26 cellular contexts compared by ENCODE assay signal in genomic region chr3:196326936-196327335, GRCh38. TPM values are rescaled to one million over a fixed set of nuclear protein-coding genes. Genes with fewer than 3 reads are reported as not detected.
"Had no signal": no experiment of that assay in that cellular context is flagged by ENCODE, and none has a peak within 500 bp of the region (broad histone marks: within the 10 kb centered on the region; RNA-seq: fewer than 3 reads in every experiment).

No MANE protein-coding gene starts in this region.

- H3K36me3 ChIP-seq: breast epithelium had no signal

- H3K4me1 Mint-ChIP-seq: activated T-helper 17 cell treated with anti-CD3 and anti-CD28 coated beads, Interleukin-2, amount 50 U/mL, for 72 hours; T-cell had no signal

- DNase-seq: activated CD4-positive, alpha-beta memory T cell treated with anti-CD3 and anti-CD28 coated beads for 36 hours; activated CD4-positive, alpha-beta T cell treated with anti-CD3 and anti-CD28 coated beads, Interleukin-2, amount 10 ng/mL, durations not matched to agents 7 days and 5 days; activated CD4-positive, CD25-positive, alpha-beta regulatory T cell; activated CD8-positive, alpha-beta memory T cell treated with anti-CD3 and anti-CD28 coated beads for 24 hours; activated gamma-delta T cell treated with Interleukin-2 at 50 U/mL for 16 hours; activated naive CD4-positive, alpha-beta T cell treated with anti-CD3 and anti-CD28 coated beads, Interleukin-2, amount 50 U/mL, for 16 hours; activated T-cell treated with anti-CD3 and anti-CD28 coated beads, Interleukin-2, amount 50 U/mL, for 4 hours; aorta; caudate nucleus; NCI-H1092; NCI-H1417; NCI-H1930; NCI-H2171 treated with DMSO at 0.1 percent for 48 hours; NCI-H226; NCI-H510A; NCI-H526 treated with DMSO at 0.1 percent for 48 hours; RPMI8226; T-cell; T-helper 2 cell; T1000 had no signal

- H3K4me1 ChIP-seq: breast epithelium had no signal

- H3K4me3 ChIP-seq: breast epithelium, SK-N-MC had no signal

- H3K9me3 ChIP-seq: breast epithelium had no signal

- H3K27ac Mint-ChIP-seq: activated CD4-positive, alpha-beta memory T cell treated with anti-CD3 and anti-CD28 coated beads for 36 hours; activated CD4-positive, alpha-beta T cell treated with anti-CD3 and anti-CD28 coated beads, Interleukin-2, amount 10 ng/mL, durations not matched to agents 7 days and 5 days; activated T-helper 17 cell treated with anti-CD3 and anti-CD28 coated beads, Interleukin-2, amount 50 U/mL, for 72 hours; T-cell had no signal

- H3K36me3 Mint-ChIP-seq: activated CD4-positive, alpha-beta memory T cell treated with anti-CD3 and anti-CD28 coated beads for 36 hours; T-cell had no signal

- ATAC-seq: activated T-cell treated with anti-CD3 and anti-CD28 coated beads, Interleukin-2, amount 50 U/mL, for 4 hours; activated T-helper 17 cell treated with anti-CD3 and anti-CD28 coated beads, Interleukin-2, amount 50 U/mL, for 72 hours; Right ventricle myocardium inferior; T-cell had no signal

- H3K9me3 Mint-ChIP-seq: activated CD4-positive, alpha-beta memory T cell treated with anti-CD3 and anti-CD28 coated beads for 36 hours; activated CD4-positive, alpha-beta T cell treated with anti-CD3 and anti-CD28 coated beads, Interleukin-2, amount 10 ng/mL, durations not matched to agents 7 days and 5 days; activated T-cell treated with anti-CD3 and anti-CD28 coated beads, Interleukin-2, amount 50 U/mL, for 4 hours; activated T-helper 17 cell treated with anti-CD3 and anti-CD28 coated beads, Interleukin-2, amount 50 U/mL, for 72 hours; T-cell had no signal

- H3K27ac ChIP-seq: breast epithelium, KMS-11, SK-N-MC had no signal

- H3K27me3 ChIP-seq: breast epithelium had no signal

- H3K4me2 ChIP-seq: KMS-11 had no signal

- H3K4me3 Mint-ChIP-seq: activated CD4-positive, alpha-beta memory T cell treated with anti-CD3 and anti-CD28 coated beads for 36 hours; activated CD4-positive, alpha-beta T cell treated with anti-CD3 and anti-CD28 coated beads, Interleukin-2, amount 10 ng/mL, durations not matched to agents 7 days and 5 days; activated T-cell treated with anti-CD3 and anti-CD28 coated beads, Interleukin-2, amount 50 U/mL, for 4 hours; activated T-helper 17 cell treated with anti-CD3 and anti-CD28 coated beads, Interleukin-2, amount 50 U/mL, for 72 hours; T-cell had no signal

RNA-seq across cellular contexts. Expression of gene TM4SF19, which starts 11.3 kb away (rescaled TPM):
- total RNA-seq: activated CD4-positive, alpha-beta memory T cell treated with anti-CD3 and anti-CD28 coated beads for 36 hours; activated CD4-positive, alpha-beta T cell treated with anti-CD3 and anti-CD28 coated beads, Interleukin-2, amount 10 ng/mL, durations not matched to agents 7 days and 5 days; activated T-cell treated with anti-CD3 and anti-CD28 coated beads, Interleukin-2, amount 50 U/mL, for 4 hours; activated T-helper 17 cell treated with anti-CD3 and anti-CD28 coated beads, Interleukin-2, amount 50 U/mL, for 72 hours; OCI-LY7; Right ventricle myocardium inferior had no signal
